In genomic region chr17:17019891-17020456, GRCh38 we compare ENCODE assay signal across 20 cellular contexts. TPM values are rescaled to one million over a fixed set of nuclear protein-coding genes. Genes with fewer than 3 reads are reported as not detected.
DNase-seq lines count a peak whose midpoint lies in the region; ATAC-seq and TF ChIP-seq lines count a peak whose summit lies in the region.
"Had no signal": no experiment of that assay in that cellular context is flagged by ENCODE, and none has a peak within 500 bp of the region (broad histone marks: within the 10 kb centered on the region; RNA-seq: fewer than 3 reads in every experiment).

No MANE protein-coding gene starts in this region.

- peak overlapping the region; percentile 16 for H2BK12ac ChIP-seq in neuronal stem cell (ENCODE audit: low read length)

- TF ChIP-seq CTCF in endodermal cell (conservative IDR thresholded peaks at IDR 0.05) (no peak), PC-3 (conservative IDR thresholded peaks at IDR 0.05; ENCODE audit: low read depth, low read length) (no peak), tibial nerve (IDR thresholded peaks at IDR 0.05) (no peak)

- POLR2A ChIA-PET in PC-3 (lab: Charles Lee; ENCODE audit: unreplicated experiment) = no interaction called here

- CTCF ChIA-PET in PC-3 (lab: Charles Lee) = no interaction called here

- peak overlapping the region; percentile 68 for H3K18ac ChIP-seq in neuronal stem cell (ENCODE audit: low read length)

- H2AK5ac ChIP-seq in neuronal stem cell (ENCODE audit: low read depth, low read length) = peak overlapping the region; percentile 59

- ATAC-seq in Right ventricle myocardium superior (ENCODE audit: poor library complexity) = no peak
- no peak for ATAC-seq in left ventricle myocardium superior
- no peak for ATAC-seq in PC-3
- ATAC-seq: heart left ventricle had no signal

- H3K4ac ChIP-seq in neuronal stem cell (ENCODE audit: low read length) = no peak overlapping the region

- TF ChIP-seq EP300 in tibial nerve (IDR thresholded peaks at IDR 0.05) = no peak

- H3K27me3 ChIP-seq in endodermal cell (ENCODE audit: control insufficient read depth, insufficient read depth, low read length, poor library complexity, severe bottlenecking) (no peaks in the 10 kb centered on the region), neuronal stem cell (ENCODE audit: control insufficient read depth in 3 of 3, insufficient read depth in 3 of 3, low read depth in 1 of 3, low read length in 3 of 3) (peaks cover 0 to 11% (median 1%) of the 10 kb centered on the region in 3 experiments), PC-3 (ENCODE audit: low read length) (no peaks in the 10 kb centered on the region), tibial nerve (no peaks in the 10 kb centered on the region)
- H3K27me3 ChIP-seq: cardiac muscle cell, dorsolateral prefrontal cortex, heart left ventricle, ovary, testis had no signal

- intact Hi-C loops in Right ventricle myocardium superior (cut with DNase I) = no loop called here
- intact Hi-C loops in left ventricle myocardium superior (cut with micrococcal nuclease) = no loop called here
- intact Hi-C loops in PC-3 (cut with micrococcal nuclease) = no loop called here

- DNase-seq in Right ventricle myocardium superior (peak; percentile 36), left ventricle myocardium superior (no peak), endodermal cell (no peak), neuronal stem cell (ENCODE audit: low spot score) (no peak), PC-3 (no peak), tibial nerve (ENCODE audit: low spot score in 2 of 2) (no peak), CD1c-positive myeloid dendritic cell (ENCODE audit: extremely low spot score) (no peak)
- DNase-seq in activated CD4-positive, alpha-beta T cell treated with anti-CD3 and anti-CD28 coated beads, Interleukin-2, amount 50 U/mL, for 1 hour = no peak
- DNase-seq: activated CD4-positive, alpha-beta memory T cell treated with anti-CD3 and anti-CD28 coated beads, Interleukin-2, amount 10 ng/mL, durations not matched to agents 7 days and 5 days; activated T-cell treated with anti-CD3 and anti-CD28 coated beads, Interleukin-2, amount 50 U/mL, for 24 hours; DMS153; MV-4-11; stimulated activated CD4-positive, alpha-beta T cell treated with anti-CD3 and anti-CD28 coated beads, Interleukin-4, amount 100 ng/mL, for 24 hours; testis had no signal

- H3K9me3 Mint-ChIP-seq in endodermal cell = no peaks in the 10 kb centered on the region
- H3K9me3 Mint-ChIP-seq: activated CD4-positive, alpha-beta memory T cell treated with anti-CD3 and anti-CD28 coated beads, Interleukin-2, amount 10 ng/mL, durations not matched to agents 7 days and 5 days; activated T-cell treated with anti-CD3 and anti-CD28 coated beads, Interleukin-2, amount 50 U/mL, for 24 hours had no signal

- H3K9me3 ChIP-seq in endodermal cell (ENCODE audit: control insufficient read depth, low read length) (no peaks in the 10 kb centered on the region), neuronal stem cell (replicated peaks in 1 of 2; ENCODE audit: control insufficient read depth in 2 of 2, insufficient read depth in 1 of 2, low read depth in 1 of 2, low read length in 2 of 2) (no peaks in the 10 kb centered on the region), PC-3 (ENCODE audit: low read length) (no peaks in the 10 kb centered on the region), tibial nerve (no peaks in the 10 kb centered on the region)
- H3K9me3 ChIP-seq: BLaER1 treated with 17β-estradiol and CSF1 and Interleukin-3, amounts not matched to agents 10 nM and 100 nM; heart left ventricle; ovary; testis had no signal

- no peak overlapping the region for H2BK5ac ChIP-seq in neuronal stem cell (ENCODE audit: low read length)

- H4K20me1 ChIP-seq in PC-3 (ENCODE audit: low read length) = no peaks in the 10 kb centered on the region

- H4K91ac ChIP-seq in neuronal stem cell (ENCODE audit: low read depth, low read length, poor library complexity) = no peak overlapping the region

- H3K4me2 ChIP-seq in neuronal stem cell (ENCODE audit: insufficient read depth, low read length, poor library complexity, severe bottlenecking) (no peak overlapping the region), PC-3 (ENCODE audit: low read length) (no peak overlapping the region)

- peak overlapping the region; percentile 11 for H2BK15ac ChIP-seq in neuronal stem cell (ENCODE audit: low read length)

- H2AFZ ChIP-seq in neuronal stem cell (ENCODE audit: low read length) = no peak overlapping the region
- no peak overlapping the region for H2AFZ ChIP-seq in PC-3 (ENCODE audit: low read length)

- BruUV-seq in PC-3 (replicated peaks; lab: Mats Ljungman, UMichigan) = no TSS peak

- no peak overlapping the region for H4K8ac ChIP-seq in neuronal stem cell (ENCODE audit: low read depth, low read length)

- H3K4me3 ChIP-seq in endodermal cell (ENCODE audit: low read length) = no peak overlapping the region
- no peak overlapping the region for H3K4me3 ChIP-seq in neuronal stem cell (ENCODE audit: low read length in 2 of 2)
- H3K4me3 ChIP-seq in PC-3 (ENCODE audit: low read length) = no peak overlapping the region
- no peak overlapping the region for H3K4me3 ChIP-seq in tibial nerve
- H3K4me3 ChIP-seq: BLaER1 treated with 17β-estradiol and CSF1 and Interleukin-3, amounts not matched to agents 10 nM and 100 nM; cardiac muscle cell; heart left ventricle; ovary; testis had no signal

- H3K4me1 ChIP-seq in endodermal cell (ENCODE audit: control insufficient read depth, insufficient read depth, low read length) (no peaks in the 10 kb centered on the region), neuronal stem cell (ENCODE audit: control insufficient read depth in 2 of 2, insufficient read depth in 1 of 2, low read depth in 1 of 2, low read length in 2 of 2) (peaks cover 11 to 19% of the 10 kb centered on the region in 2 donors), PC-3 (ENCODE audit: insufficient read depth, low read length) (peaks cover 38% of the 10 kb centered on the region), tibial nerve (peaks cover 0 to 30% (median 25%) of the 10 kb centered on the region in 4 donors)

- no peaks in the 10 kb centered on the region for H3K36me3 ChIP-seq in endodermal cell (ENCODE audit: control insufficient read depth, insufficient read depth, low read length)
- H3K36me3 ChIP-seq in neuronal stem cell (replicated peaks in 1 of 2; ENCODE audit: control insufficient read depth in 2 of 2, insufficient read depth in 2 of 2, low read length in 2 of 2) = no peaks in the 10 kb centered on the region
- H3K36me3 ChIP-seq in PC-3 (ENCODE audit: low read depth, low read length) = no peaks in the 10 kb centered on the region
- no peaks in the 10 kb centered on the region for H3K36me3 ChIP-seq in tibial nerve
- H3K36me3 ChIP-seq: BLaER1 treated with 17β-estradiol and CSF1 and Interleukin-3, amounts not matched to agents 10 nM and 100 nM; cardiac muscle cell; heart left ventricle; ovary had no signal

- H3K27ac ChIP-seq in endodermal cell (ENCODE audit: low read depth, low read length) (no peak overlapping the region), neuronal stem cell (replicated peaks; ENCODE audit: low read length) (no peak overlapping the region), PC-3 (ENCODE audit: low read length) (no peak overlapping the region), tibial nerve (peak overlapping the region in 2 of 4 donors; percentile 70 to 89)
- H3K27ac ChIP-seq: cardiac muscle cell, ovary had no signal

- H3K79me1 ChIP-seq in neuronal stem cell (ENCODE audit: low read depth, low read length) = no peaks in the 10 kb centered on the region

- H3K14ac ChIP-seq in neuronal stem cell (ENCODE audit: low read length) = peak overlapping the region; percentile 1

- no peaks in the 10 kb centered on the region for H3F3A ChIP-seq in PC-3 (ENCODE audit: low read length, unreplicated experiment)

- no peaks in the 10 kb centered on the region for H3K27me3 Mint-ChIP-seq in endodermal cell (ENCODE audit: insufficient read depth)
- H3K27me3 Mint-ChIP-seq: activated CD4-positive, alpha-beta memory T cell treated with anti-CD3 and anti-CD28 coated beads, Interleukin-2, amount 10 ng/mL, durations not matched to agents 7 days and 5 days; activated T-cell treated with anti-CD3 and anti-CD28 coated beads, Interleukin-2, amount 50 U/mL, for 24 hours had no signal

- TF ChIP-seq POLR2A in tibial nerve (IDR thresholded peaks at IDR 0.05) = no peak

- H3K9ac ChIP-seq in endodermal cell (ENCODE audit: extremely low read depth, low read length, poor library complexity, severe bottlenecking) (no peak overlapping the region), neuronal stem cell (ENCODE audit: low read depth, low read length, poor library complexity) (no peak overlapping the region), PC-3 (ENCODE audit: low read length) (no peak overlapping the region)
- H3K9ac ChIP-seq: BLaER1 treated with 17β-estradiol and CSF1 and Interleukin-3, amounts not matched to agents 10 nM and 100 nM had no signal

- peak overlapping the region; percentile 26 for H3K27ac Mint-ChIP-seq in endodermal cell
- H3K27ac Mint-ChIP-seq: activated CD4-positive, alpha-beta memory T cell treated with anti-CD3 and anti-CD28 coated beads, Interleukin-2, amount 10 ng/mL, durations not matched to agents 7 days and 5 days; activated T-cell treated with anti-CD3 and anti-CD28 coated beads, Interleukin-2, amount 50 U/mL, for 24 hours had no signal

- no peak overlapping the region for H3K23ac ChIP-seq in neuronal stem cell (ENCODE audit: low read depth, low read length, poor library complexity)

- H3K79me2 ChIP-seq in PC-3 (ENCODE audit: low read length) = peaks cover 30% of the 10 kb centered on the region

- no peaks in the 10 kb centered on the region for H3K36me3 Mint-ChIP-seq in endodermal cell (ENCODE audit: low read depth)

- no peak overlapping the region for H2BK120ac ChIP-seq in neuronal stem cell (ENCODE audit: low read depth, low read length)

- WGBS in endodermal cell (ENCODE audit: insufficient coverage in 1 of 2, insufficient read length in 1 of 2), 2 experiments = 93 to 98% methylated on average over 5 to 13 of the region's 13 CpGs
- WGBS in neuronal stem cell (ENCODE audit: extremely low coverage in 2 of 2, insufficient read length in 2 of 2, insufficient replicate concordance in 1 of 2), 2 donors = no CpG with 5 or more reads among the region's 13 CpGs
- 90 to 92% methylated on average over 13 of the region's 13 CpGs for WGBS in tibial nerve, 2 donors

- H3K9me2 ChIP-seq in PC-3 (replicated peaks; ENCODE audit: low read length) = no peaks in the 10 kb centered on the region

- no peak overlapping the region for H3K4me3 Mint-ChIP-seq in endodermal cell
- H3K4me3 Mint-ChIP-seq: activated CD4-positive, alpha-beta memory T cell treated with anti-CD3 and anti-CD28 coated beads, Interleukin-2, amount 10 ng/mL, durations not matched to agents 7 days and 5 days; activated T-cell treated with anti-CD3 and anti-CD28 coated beads, Interleukin-2, amount 50 U/mL, for 24 hours had no signal

- peaks cover 4% of the 10 kb centered on the region for H3K4me1 Mint-ChIP-seq in endodermal cell

RNA-seq across cellular contexts. Expression of gene MPRIP, which starts 22.3 kb away (rescaled TPM):
- total RNA-seq in Right ventricle myocardium superior (280 TPM), left ventricle myocardium superior (335 TPM), endodermal cell (100 to 1,000 TPM; 154 to 155 TPM), PC-3 (2014; rRNA removed) (1,274 and 1,459 TPM in 2 replicates), tibial nerve (100 to 1,000 TPM; 216 to 291 (median 265) TPM)
- 126 TPM for polyA plus RNA-seq in endodermal cell (2013, experiment 1 of 2)
- polyA plus RNA-seq in endodermal cell (2013, experiment 2 of 2) = 112 TPM
- 67.7 TPM for polyA plus RNA-seq in neuronal stem cell (2013, experiment 1 of 2)
- 72.4 TPM for polyA plus RNA-seq in neuronal stem cell (2013, experiment 2 of 2)

RNA-seq across cellular contexts. Expression of gene TNFRSF13B, which starts 48.1 kb away (rescaled TPM):
- not detected for total RNA-seq in Right ventricle myocardium superior
- not detected for total RNA-seq in left ventricle myocardium superior
- total RNA-seq in endodermal cell = 1 to 10 TPM in 1 of 2 donors, under 1 TPM in 1; 0.97 to 1.6 TPM
- polyA plus RNA-seq in endodermal cell (2013, experiment 1 of 2) = 0.21 TPM
- polyA plus RNA-seq in endodermal cell (2013, experiment 2 of 2) = 0.33 TPM
- not detected for polyA plus RNA-seq in neuronal stem cell (2013, experiment 1 of 2)
- polyA plus RNA-seq in neuronal stem cell (2013, experiment 2 of 2) = not detected
- not detected in 2 replicates for total RNA-seq in PC-3 (2014; rRNA removed)
- not detected for total RNA-seq in tibial nerve
- total RNA-seq: activated CD4-positive, alpha-beta memory T cell treated with anti-CD3 and anti-CD28 coated beads, Interleukin-2, amount 10 ng/mL, durations not matched to agents 7 days and 5 days; cardiac muscle cell; heart left ventricle; ovary; skeletal muscle tissue; testis had no signal
- polyA plus RNA-seq: cardiac muscle cell, heart left ventricle had no signal
